24 cellular contexts compared by ENCODE assay signal in genomic region chr2:217563565-217563964, GRCh38.
"Had no signal": no experiment of that assay in that cellular context is flagged by ENCODE, and none has a peak within 500 bp of the region (broad histone marks: within the 10 kb centered on the region; RNA-seq: fewer than 3 reads in every experiment).

No MANE protein-coding gene starts in this region.

- H3K79me2 ChIP-seq: hepatocyte had no signal

- FAIRE-seq: keratinocyte, small intestine, urothelium cell line had no signal

- H3K36me3 ChIP-seq: heart right ventricle, left lung, lower lobe of right lung, ovary, right atrium auricular region, spleen, suprapubic skin, upper lobe of right lung had no signal

- H3K4me2 ChIP-seq: hepatocyte had no signal

- H3K9me3 ChIP-seq: ovary, right atrium auricular region, thoracic aorta, tibial artery, upper lobe of right lung had no signal

- ATAC-seq: heart right ventricle; left lung; lower lobe of right lung; natural killer cell; sciatic nerve; stimulated activated effector memory CD8-positive, alpha-beta T cell treated with anti-CD3 and anti-CD28 coated beads, Interleukin-12 subunit alpha, Interleukin-12 subunit beta, amount 100 ng/mL, for 72 hours; upper lobe of right lung had no signal

- H2AFZ ChIP-seq: hepatocyte had no signal

- H3K27me3 ChIP-seq: heart right ventricle, hepatocyte, left lung, ovary, right atrium auricular region, spleen, suprapubic skin, tibial artery, upper lobe of right lung had no signal

- H3K27ac ChIP-seq: heart right ventricle, hepatocyte, left lung, lower lobe of right lung, ovary, right atrium auricular region, spleen, suprapubic skin, thoracic aorta, tibial artery, upper lobe of right lung had no signal

- DNase-seq: heart right ventricle; kidney glomerular epithelial cell; left cardiac atrium; left lung; lower lobe of right lung; mammary epithelial cell; mesenchymal stem cell; natural killer cell; small intestine; spleen; stimulated activated CD4-positive, alpha-beta T cell treated with anti-CD3 and anti-CD28 coated beads, Interleukin-4, amount 100 ng/mL, for 24 hours; stimulated activated naive CD4-positive, alpha-beta T cell; tibial artery; trophoblast cell; upper lobe of right lung had no signal

- H3K4me3 ChIP-seq: heart right ventricle, hepatocyte, left lung, lower lobe of right lung, ovary, right atrium auricular region, spleen, suprapubic skin, thoracic aorta, tibial artery, upper lobe of right lung had no signal

- H3K4me1 ChIP-seq: heart right ventricle, left lung, lower lobe of right lung, right atrium auricular region, spleen, upper lobe of right lung had no signal
